1 cellular context compared by ENCODE assay signal in the genomic region with DNA sequence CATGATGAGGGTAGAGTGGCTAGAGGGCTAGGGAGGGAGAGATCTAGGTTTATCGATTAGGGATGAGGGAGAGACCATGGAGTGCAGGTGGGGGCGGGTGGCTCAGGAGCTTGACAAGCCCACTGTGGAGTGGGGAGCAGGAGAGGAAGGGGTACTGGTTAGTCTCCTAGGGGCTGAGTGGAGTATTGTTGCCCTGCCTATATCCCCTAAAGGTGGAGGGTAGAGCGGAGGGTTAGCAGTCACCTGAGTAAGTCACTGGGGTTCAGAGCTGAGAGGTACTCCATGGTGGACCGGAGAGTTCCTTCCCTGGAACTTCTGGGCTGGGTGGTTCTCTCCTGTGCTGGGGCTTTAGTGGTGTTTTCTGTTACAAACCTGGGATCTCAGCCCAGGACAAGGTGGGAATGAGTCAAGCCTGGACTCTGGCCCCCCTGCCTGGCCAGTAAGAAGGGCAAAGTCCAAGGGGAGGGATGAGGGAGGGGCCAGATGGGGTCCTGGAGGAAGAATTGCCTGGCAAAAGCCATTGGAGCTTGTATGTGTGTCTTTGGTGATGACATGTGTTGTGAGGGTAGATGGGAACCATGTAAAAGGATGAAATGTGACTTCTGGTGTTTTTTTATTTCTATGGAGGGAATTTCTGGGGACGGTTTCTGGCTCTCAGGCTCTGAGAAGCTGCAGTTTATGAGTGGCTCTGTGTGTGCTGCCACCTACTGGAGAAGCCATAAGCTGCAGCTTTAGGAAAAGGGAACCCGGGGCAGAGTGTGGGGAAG.
TF ChIP-seq lines count a peak whose summit lies in the region.

A gene with protein sequence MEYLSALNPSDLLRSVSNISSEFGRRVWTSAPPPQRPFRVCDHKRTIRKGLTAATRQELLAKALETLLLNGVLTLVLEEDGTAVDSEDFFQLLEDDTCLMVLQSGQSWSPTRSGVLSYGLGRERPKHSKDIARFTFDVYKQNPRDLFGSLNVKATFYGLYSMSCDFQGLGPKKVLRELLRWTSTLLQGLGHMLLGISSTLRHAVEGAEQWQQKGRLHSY (minus strand): TSS at position 403 of the 767 bp plus-strand sequence. CDS start 119 bp downstream, at position 284.

TF ChIP-seq in HepG2, 621 proteins besides CTCF, POLR2A, EP300 and RAD21 (continued from another document and continues in another):
- TF ChIP-seq ZSCAN29 (CRISPR knock-in tag; conservative IDR thresholded peaks at IDR 0.05) (peak; percentile 90), ZKSCAN5 (CRISPR knock-in tag; IDR thresholded peaks at IDR 0.05) (no peak; the same call in 1 of the 2 replicates), ATF5 (CRISPR knock-in tag; IDR thresholded peaks at IDR 0.05; ENCODE audit: low read depth) (peak; percentile 63), MLX (CRISPR knock-in tag; IDR thresholded peaks at IDR 0.05) (peak; percentile 75), ZNF30 (CRISPR knock-in tag; IDR thresholded peaks at IDR 0.05) (no peak), DZIP1 (CRISPR knock-in tag; IDR thresholded peaks at IDR 0.05) (peak; percentile 95), MED8 (CRISPR knock-in tag; IDR thresholded peaks at IDR 0.05; ENCODE audit: insufficient replicate concordance) (peak; percentile 56), ZNF567 (CRISPR knock-in tag; IDR thresholded peaks at IDR 0.05; ENCODE audit: borderline replicate concordance) (peak; percentile 98), NFATC3 (CRISPR knock-in tag; IDR thresholded peaks at IDR 0.05) (0 out of 2 replicates have a peak, but pooled peaks have one; percentile 3), ARID3A (IDR thresholded peaks at IDR 0.05; ENCODE audit: low read depth, low read length) (no peak), FOSL2 (CRISPR knock-in tag; IDR thresholded peaks at IDR 0.05) (peak; percentile 99), ZNF816 (CRISPR knock-in tag; IDR thresholded peaks at IDR 0.05; ENCODE audit: borderline replicate concordance) (no peak), ARID5B (CRISPR knock-in tag; IDR thresholded peaks at IDR 0.05) (peak; percentile 93), RORA (CRISPR knock-in tag; IDR thresholded peaks at IDR 0.05) (no peak), IKZF4 (CRISPR knock-in tag; IDR thresholded peaks at IDR 0.05; ENCODE audit: borderline replicate concordance, low read depth, not compliant biosample characterization) (peak; percentile 79), TAF15 (IDR thresholded peaks at IDR 0.05; ENCODE audit: low read depth, low read length, poor library complexity, severe bottlenecking) (no peak), ZFP36L2 (CRISPR knock-in tag; IDR thresholded peaks at IDR 0.05) (peak; percentile 87; the same call in 1 of the 2 replicates), CC2D1A (CRISPR knock-in tag; IDR thresholded peaks at IDR 0.05) (no peak), ZNF572 (CRISPR knock-in tag; IDR thresholded peaks at IDR 0.05) (peak; percentile 86; the same call in 1 of the 2 replicates), JUN (CRISPR knock-in tag; IDR thresholded peaks at IDR 0.05) (peak; percentile 97), RARG (CRISPR knock-in tag; IDR thresholded peaks at IDR 0.05; ENCODE audit: low read depth) (peak; percentile 98), ZNF879 (CRISPR knock-in tag; IDR thresholded peaks at IDR 0.05) (no peak), SAFB2 (CRISPR knock-in tag; IDR thresholded peaks at IDR 0.05; ENCODE audit: borderline replicate concordance, low read depth) (no peak; the same call in 1 of the 2 replicates), TCF7 (IDR thresholded peaks at IDR 0.05; ENCODE audit: low read depth) (0 out of 2 replicates have a peak, but pooled peaks have one; percentile 15), XBP1 (CRISPR knock-in tag; IDR thresholded peaks at IDR 0.05) (no peak), GTF2F1 (IDR thresholded peaks at IDR 0.05; ENCODE audit: low read length) (no peak), KDM2A (CRISPR knock-in tag; IDR thresholded peaks at IDR 0.05; ENCODE audit: borderline replicate concordance, low read depth) (peak; percentile 89), ZNF382 (CRISPR knock-in tag; IDR thresholded peaks at IDR 0.05; ENCODE audit: borderline replicate concordance) (no peak), SNRNP70 (IDR thresholded peaks at IDR 0.05; ENCODE audit: low read depth, low read length) (no peak), TERF1 (CRISPR knock-in tag; IDR thresholded peaks at IDR 0.05) (no peak), RXRA (CRISPR knock-in tag; IDR thresholded peaks at IDR 0.05) (peak; percentile 83; the same call in 1 of the 2 replicates), MBD4 (IDR thresholded peaks at IDR 0.05; ENCODE audit: borderline replicate concordance, low read length) (no peak), ZNF430 (CRISPR knock-in tag; IDR thresholded peaks at IDR 0.05) (peak; percentile 99), ZKSCAN1 (IDR thresholded peaks at IDR 0.05; ENCODE audit: low read length) (no peak), ZFP90 (CRISPR knock-in tag; IDR thresholded peaks at IDR 0.05; ENCODE audit: borderline replicate concordance) (peak; percentile 61; the same call in 1 of the 2 replicates), ZFP37 (CRISPR knock-in tag; IDR thresholded peaks at IDR 0.05; ENCODE audit: borderline replicate concordance) (peak; percentile 54; the same call in 1 of the 2 replicates), KLF16 (CRISPR knock-in tag; IDR thresholded peaks at IDR 0.05) (peak in 1 of 2 experiments; percentile 97; a peak in 2 of 4 replicates), ZSCAN25 (CRISPR knock-in tag; IDR thresholded peaks at IDR 0.05) (peak; percentile 56; the same call in 1 of the 2 replicates), NKX3-1 (CRISPR knock-in tag; IDR thresholded peaks at IDR 0.05) (no peak), E2F1 (CRISPR knock-in tag; IDR thresholded peaks at IDR 0.05) (no peak), ZNF557 (CRISPR knock-in tag; IDR thresholded peaks at IDR 0.05) (no peak)
- TF ChIP-seq, protein P1, sequence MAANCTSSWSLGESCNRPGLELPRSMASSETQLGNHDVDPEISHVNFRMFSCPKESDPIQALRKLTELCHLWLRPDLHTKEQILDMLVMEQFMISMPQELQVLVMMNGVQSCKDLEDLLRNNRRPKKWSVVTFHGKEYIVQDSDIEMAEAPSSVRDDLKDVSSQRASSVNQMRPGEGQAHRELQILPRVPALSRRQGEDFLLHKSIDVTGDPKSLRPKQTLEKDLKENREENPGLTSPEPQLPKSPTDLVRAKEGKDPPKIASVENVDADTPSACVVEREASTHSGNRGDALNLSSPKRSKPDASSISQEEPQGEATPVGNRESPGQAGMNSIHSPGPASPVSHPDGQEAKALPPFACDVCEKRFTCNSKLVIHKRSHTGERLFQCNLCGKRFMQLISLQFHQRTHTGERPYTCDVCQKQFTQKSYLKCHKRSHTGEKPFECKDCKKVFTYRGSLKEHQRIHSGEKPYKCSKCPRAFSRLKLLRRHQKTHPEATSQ (CRISPR knock-in tag; IDR thresholded peaks at IDR 0.05; ENCODE audit: borderline replicate concordance) = no peak; the same call in 1 of the 2 replicates
- TF ChIP-seq, protein P2, sequence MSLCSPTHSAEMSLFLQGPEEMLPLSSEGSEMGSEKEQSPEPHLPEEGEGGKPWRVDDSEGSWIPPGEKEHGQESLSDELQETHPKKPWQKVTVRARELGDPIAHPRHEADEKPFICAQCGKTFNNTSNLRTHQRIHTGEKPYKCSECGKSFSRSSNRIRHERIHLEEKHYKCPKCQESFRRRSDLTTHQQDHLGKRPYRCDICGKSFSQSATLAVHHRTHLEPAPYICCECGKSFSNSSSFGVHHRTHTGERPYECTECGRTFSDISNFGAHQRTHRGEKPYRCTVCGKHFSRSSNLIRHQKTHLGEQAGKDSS (CRISPR knock-in tag; IDR thresholded peaks at IDR 0.05; ENCODE audit: borderline replicate concordance, low read depth) = peak; percentile 96
- TF ChIP-seq, protein P3, sequence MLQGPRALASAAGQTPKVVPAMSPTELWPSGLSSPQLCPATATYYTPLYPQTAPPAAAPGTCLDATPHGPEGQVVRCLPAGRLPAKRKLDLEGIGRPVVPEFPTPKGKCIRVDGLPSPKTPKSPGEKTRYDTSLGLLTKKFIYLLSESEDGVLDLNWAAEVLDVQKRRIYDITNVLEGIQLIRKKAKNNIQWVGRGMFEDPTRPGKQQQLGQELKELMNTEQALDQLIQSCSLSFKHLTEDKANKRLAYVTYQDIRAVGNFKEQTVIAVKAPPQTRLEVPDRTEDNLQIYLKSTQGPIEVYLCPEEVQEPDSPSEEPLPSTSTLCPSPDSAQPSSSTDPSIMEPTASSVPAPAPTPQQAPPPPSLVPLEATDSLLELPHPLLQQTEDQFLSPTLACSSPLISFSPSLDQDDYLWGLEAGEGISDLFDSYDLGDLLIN (CRISPR knock-in tag; IDR thresholded peaks at IDR 0.05; ENCODE audit: borderline replicate concordance) = no peak
